ENCODE assay signal across 27 cellular contexts in genomic region chr4:115873048-115873447, GRCh38.
A peak's percentile ranks its signal among the peaks of the same experiment; 100 is the strongest.
DNase-seq lines count a peak whose midpoint lies in the region; ATAC-seq and TF ChIP-seq lines count a peak whose summit lies in the region.
"Had no signal": no experiment of that assay in that cellular context is flagged by ENCODE, and none has a peak within 500 bp of the region (broad histone marks: within the 10 kb centered on the region; RNA-seq: fewer than 3 reads in every experiment).

No MANE protein-coding gene starts in this region.

- ATAC-seq in HCT116 (no peak), RWPE2 (ENCODE audit: low read depth) (no peak), GM18907 (IDR thresholded peaks at IDR 0.05; ENCODE audit: unreplicated experiment) (no peak), upper lobe of left lung (ENCODE audit: low FRiP score in 2 of 2) (no peak)
- no peak for ATAC-seq in activated CD4-positive, alpha-beta T cell treated with anti-CD3 and anti-CD28 coated beads for 36 hours
- ATAC-seq: A549; effector memory CD8-positive, alpha-beta T cell; left lobe of liver; stimulated activated naive CD8-positive, alpha-beta T cell treated with anti-CD3 and anti-CD28 coated beads, Interleukin-15, Interleukin-2, amounts not matched to agents 100 U/mL and 50 U/mL, for 24 hours had no signal

- TF ChIP-seq CTCF in 22Rv1 (IDR thresholded peaks at IDR 0.05) (peak; percentile 25), GM10248 (IDR thresholded peaks at IDR 0.05; ENCODE audit: control extremely low read depth, extremely low read depth, low read depth, missing control alignments) (peak; percentile 17), HCT116 (IDR thresholded peaks at IDR 0.05 in 2 of 3, conservative IDR thresholded peaks at IDR 0.05 in 1 of 3; ENCODE audit: borderline replicate concordance in 1 of 3, insufficient read depth in 1 of 3, low read depth in 2 of 3, low read length in 2 of 3) (0 out of 6 replicates have a peak, but pooled peaks of 2 of the 3 experiments have one; percentile 15 to 30), RWPE2 (IDR thresholded peaks at IDR 0.05; ENCODE audit: poor library complexity, severe bottlenecking) (peak; percentile 9), upper lobe of left lung (IDR thresholded peaks at IDR 0.05) (no peak)

- peaks cover 3% of the 10 kb centered on the region; the same call in 1 of the 2 replicates for H3K9me2 ChIP-seq in HCT116 (ENCODE audit: insufficient read depth)

- no peaks in the 10 kb centered on the region for H4K20me1 ChIP-seq in HCT116 (ENCODE audit: insufficient read depth)

- H3K36me3 ChIP-seq in HCT116 (ENCODE audit: control insufficient read depth in 1 of 2, insufficient read depth in 2 of 2, low read length in 2 of 2) (no peaks in the 10 kb centered on the region), RWPE2 (ENCODE audit: low read depth) (no peaks in the 10 kb centered on the region), upper lobe of left lung (no peaks in the 10 kb centered on the region)
- H3K36me3 ChIP-seq: HAP-1 had no signal

- no peak overlapping the region for H3K27ac Mint-ChIP-seq in activated CD4-positive, alpha-beta T cell treated with anti-CD3 and anti-CD28 coated beads for 36 hours
- H3K27ac Mint-ChIP-seq: CD4-positive, alpha-beta memory T cell; effector memory CD8-positive, alpha-beta T cell had no signal

- no peaks in the 10 kb centered on the region for H3K79me2 ChIP-seq in HCT116 (ENCODE audit: insufficient read depth, low read length)
- H3K79me2 ChIP-seq: parathyroid adenoma had no signal

- TF ChIP-seq POLR2A in HCT116 (IDR thresholded peaks at IDR 0.05; ENCODE audit: borderline replicate concordance, extremely low read depth, insufficient read depth, insufficient read length) (no peak), upper lobe of left lung (IDR thresholded peaks at IDR 0.05) (no peak)

- RAD21 ChIA-PET in HCT116 (lab: Charles Lee; ENCODE audit: low non-redundant PET in 1 of 2, low total read pairs in 2 of 2, uncharacterized antibody in 2 of 2, unreplicated experiment in 2 of 2), result no interaction called here

- 86 to 100% methylated on average over 1 to 2 of the region's 2 CpGs for WGBS in upper lobe of left lung, 2 donors

- no peaks in the 10 kb centered on the region for H3K36me3 Mint-ChIP-seq in activated CD4-positive, alpha-beta T cell treated with anti-CD3 and anti-CD28 coated beads for 36 hours (ENCODE audit: low read depth)
- H3K36me3 Mint-ChIP-seq: CD4-positive, alpha-beta memory T cell had no signal

- H3K4me1 ChIP-seq in HCT116 (ENCODE audit: control insufficient read depth in 1 of 2, insufficient read depth in 2 of 2, low read length in 2 of 2), result no peaks in the 10 kb centered on the region
- no peaks in the 10 kb centered on the region for H3K4me1 ChIP-seq in RWPE2 (ENCODE audit: insufficient read depth, poor library complexity, severe bottlenecking)
- H3K4me1 ChIP-seq in upper lobe of left lung, result no peaks in the 10 kb centered on the region
- H3K4me1 ChIP-seq: A549, parathyroid adenoma had no signal

- CTCF ChIA-PET in GM10248 (lab: Yijun Ruan, JAX) (no interaction called here), HCT116 (lab: Charles Lee) (no interaction called here)
- CTCF ChIA-PET in activated CD4-positive, alpha-beta T cell treated with anti-CD3 and anti-CD28 coated beads for 36 hours (lab: Charles Lee), result interaction anchor here (0.7 kb wide), 1 partner anchor 275 kb away, joined by 3 read pairs; no protein-coding TSS in a partner anchor

- no peak for TF ChIP-seq EP300 in upper lobe of left lung (IDR thresholded peaks at IDR 0.05)

- TF ChIP-seq RAD21 in HCT116 (IDR thresholded peaks at IDR 0.05; ENCODE audit: low read depth), result no peak

- intact Hi-C loops in HCT116 (cut with micrococcal nuclease), result no loop called here
- intact Hi-C loops in activated CD4-positive, alpha-beta T cell treated with anti-CD3 and anti-CD28 coated beads for 36 hours (cut with DNase I, micrococcal nuclease), result no loop called here
- intact Hi-C loops in cardiac septum (cut with DNase I), result no loop called here

- no peak overlapping the region for H2AFZ ChIP-seq in HCT116 (ENCODE audit: low read depth, low read length, poor library complexity, severe bottlenecking)
- H2AFZ ChIP-seq: parathyroid adenoma had no signal

- no peaks in the 10 kb centered on the region for H3K4me1 Mint-ChIP-seq in activated CD4-positive, alpha-beta T cell treated with anti-CD3 and anti-CD28 coated beads for 36 hours
- H3K4me1 Mint-ChIP-seq: CD4-positive, alpha-beta memory T cell had no signal

- no peaks in the 10 kb centered on the region for H3K9me3 Mint-ChIP-seq in activated CD4-positive, alpha-beta T cell treated with anti-CD3 and anti-CD28 coated beads for 36 hours (ENCODE audit: low read depth)

- no peaks in the 10 kb centered on the region for H3K9me3 ChIP-seq in HCT116 (ENCODE audit: control insufficient read depth in 1 of 2, insufficient read depth in 1 of 2, low read depth in 1 of 2, low read length in 2 of 2)
- no peaks in the 10 kb centered on the region for H3K9me3 ChIP-seq in RWPE2 (ENCODE audit: severe bottlenecking)
- no peaks in the 10 kb centered on the region for H3K9me3 ChIP-seq in upper lobe of left lung
- H3K9me3 ChIP-seq: A549, HAP-1 had no signal

- H3K27me3 ChIP-seq in HCT116 (ENCODE audit: insufficient read depth, low read length) (no peaks in the 10 kb centered on the region), RWPE2 (ENCODE audit: insufficient read depth, poor library complexity, severe bottlenecking) (no peaks in the 10 kb centered on the region), upper lobe of left lung (no peaks in the 10 kb centered on the region)

- H3K4me3 ChIP-seq in HCT116 (replicated peaks in 1 of 2; ENCODE audit: low read depth in 1 of 2, low read length in 2 of 2) (no peak overlapping the region), RWPE2 (ENCODE audit: severe bottlenecking) (no peak overlapping the region), upper lobe of left lung (no peak overlapping the region)
- H3K4me3 ChIP-seq: A549, HAP-1 had no signal

- BruUV-seq in HCT116 (replicated peaks; lab: Mats Ljungman, UMichigan), result no TSS peak

- no peaks in the 10 kb centered on the region for H3K27me3 Mint-ChIP-seq in activated CD4-positive, alpha-beta T cell treated with anti-CD3 and anti-CD28 coated beads for 36 hours
- H3K27me3 Mint-ChIP-seq: CD4-positive, alpha-beta memory T cell; effector memory CD8-positive, alpha-beta T cell had no signal

- POLR2A ChIA-PET in GM10248 (lab: Yijun Ruan, JAX), result no interaction called here
- POLR2A ChIA-PET in HCT116 (lab: Charles Lee), result no interaction called here
- POLR2A ChIA-PET in activated CD4-positive, alpha-beta T cell treated with anti-CD3 and anti-CD28 coated beads for 36 hours (lab: Charles Lee), result no interaction called here

- no peak overlapping the region for H3K4me2 ChIP-seq in HCT116 (ENCODE audit: low read length)
- H3K4me2 ChIP-seq: A549 had no signal

- DNase-seq in GM10248 (ENCODE audit: extremely low spot score) (no peak), HCT116 (ENCODE audit: low read depth, low spot score) (no peak), RWPE2 (ENCODE audit: low spot score) (no peak), cardiac septum (ENCODE audit: low spot score) (no peak), upper lobe of left lung (no peak)
- DNase-seq in activated CD4-positive, alpha-beta T cell treated with anti-CD3 and anti-CD28 coated beads for 36 hours, result no peak
- DNase-seq: activated CD4-positive, alpha-beta T cell treated with anti-CD3 and anti-CD28 coated beads, Interleukin-2, amount 50 U/mL, for 4 hours; activated CD8-positive, alpha-beta memory T cell treated with anti-CD3 and anti-CD28 coated beads, Interleukin-2, amount 50 U/mL, for 4 hours; activated naive CD4-positive, alpha-beta T cell; AML-193; caudate nucleus; CD4-positive, alpha-beta memory T cell; cortex of kidney; effector memory CD8-positive, alpha-beta T cell; head of caudate nucleus; NCI-H1092 treated with DMSO at 0.1 percent for 48 hours; NCI-H1694 treated with DMSO at 0.1 percent for 48 hours; NCI-H748 treated with DMSO at 0.1 percent for 48 hours; small intestine; stimulated activated naive CD8-positive, alpha-beta T cell treated with anti-CD3 and anti-CD28 coated beads, Interleukin-15, Interleukin-2, amounts not matched to agents 100 U/mL and 50 U/mL, for 24 hours; T-helper 1 cell had no signal

- no peak overlapping the region for H3K4me3 Mint-ChIP-seq in activated CD4-positive, alpha-beta T cell treated with anti-CD3 and anti-CD28 coated beads for 36 hours
- H3K4me3 Mint-ChIP-seq: CD4-positive, alpha-beta memory T cell; effector memory CD8-positive, alpha-beta T cell had no signal

- no peak overlapping the region for H3K27ac ChIP-seq in 22Rv1
- H3K27ac ChIP-seq in HCT116 (ENCODE audit: low read depth, low read length), result no peak overlapping the region
- H3K27ac ChIP-seq in RWPE2 (ENCODE audit: poor library complexity, severe bottlenecking), result no peak overlapping the region
- no peak overlapping the region for H3K27ac ChIP-seq in upper lobe of left lung
- H3K27ac ChIP-seq: A549, parathyroid adenoma had no signal

- H3K9ac ChIP-seq in HCT116 (ENCODE audit: low read length), result no peak overlapping the region
- H3K9ac ChIP-seq: parathyroid adenoma had no signal

TF ChIP-seq in HCT116, 20 proteins besides CTCF, POLR2A, EP300 and RAD21:
- no peak for TF ChIP-seq TCF7L2 (IDR thresholded peaks at IDR 0.05; ENCODE audit: borderline replicate concordance, extremely low read depth, insufficient read depth, insufficient read length)
- TF ChIP-seq FOSL1 (IDR thresholded peaks at IDR 0.05; ENCODE audit: low read depth), result no peak
- TF ChIP-seq CBX3 (IDR thresholded peaks at IDR 0.05; ENCODE audit: low read depth), result no peak
- TF ChIP-seq ATF3 (IDR thresholded peaks at IDR 0.05), result no peak
- no peak for TF ChIP-seq CEBPB (IDR thresholded peaks at IDR 0.05; ENCODE audit: low read depth)

Comparison
In these comparisons a context has a peak if more than half of its experiments do, and no peak if none do; other contexts are left out.
1. CTCF ChIP-seq: peak in 22Rv1 (single experiment), GM10248 (single experiment), HCT116 (2 of 3) and RWPE2 (single experiment); none in upper lobe of left lung (0 of 6).